ENCODE assay signal across 20 cellular contexts in the genomic region with DNA sequence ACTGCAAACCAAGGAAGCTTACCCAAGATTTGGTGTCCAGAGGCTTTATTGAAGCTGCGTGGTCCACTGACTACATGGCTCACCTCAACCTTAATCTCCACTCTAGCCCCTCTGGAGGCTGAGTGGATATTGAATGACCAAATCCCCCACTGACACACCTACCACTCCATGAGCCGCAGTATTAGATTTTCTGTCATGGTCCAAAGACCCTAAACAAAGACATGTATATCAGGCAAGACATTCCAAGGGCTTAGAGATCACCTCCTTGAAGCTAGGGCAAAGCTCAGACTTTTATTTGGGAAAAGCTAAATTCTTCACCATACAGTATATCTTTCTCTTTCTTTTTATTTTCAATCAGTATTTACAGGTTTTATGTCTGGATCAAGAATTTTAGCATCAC.
"Had no signal": no experiment of that assay in that cellular context is flagged by ENCODE, and none has a peak within 500 bp of the region (broad histone marks: within the 10 kb centered on the region; RNA-seq: fewer than 3 reads in every experiment).

No MANE protein-coding gene starts in this region.

- DNase-seq: KBM-7, MV-4-11, NCI-H1048, NCI-H1105, NCI-H1417, NCI-H1436 treated with DMSO at 0.1 percent for 48 hours, NCI-H1694, NCI-H187 treated with DMSO at 0.1 percent for 48 hours, NCI-H2029 treated with DMSO at 0.1 percent for 48 hours, NCI-H2171, NCI-H226, NCI-H446, NCI-H510A, NCI-H524 treated with DMSO at 0.1 percent for 48 hours, NCI-H69, NCI-H774, PC-3, SHP77, SK-N-SH, SW 1271 had no signal
